ENCODE assay signal across 1 cellular context in genomic region chr12:67558775-67559174, GRCh38.
TF ChIP-seq lines count a peak whose summit lies in the region.

No MANE protein-coding gene starts in this region.

TF ChIP-seq in HCT116, 20 proteins besides CTCF, POLR2A, EP300 and RAD21 (continued from another document):
- TF ChIP-seq POLR2AphosphoS5 (IDR thresholded peaks at IDR 0.05; ENCODE audit: low read depth, low read length) (no peak), CEBPB (IDR thresholded peaks at IDR 0.05; ENCODE audit: low read depth) (no peak), EZH2phosphoT487 (IDR thresholded peaks at IDR 0.05; ENCODE audit: borderline replicate concordance) (no peak), SP1 (IDR thresholded peaks at IDR 0.05; ENCODE audit: low read depth) (no peak)
TF ChIP-seq in HCT116: peak in this region for 0.
